8 cellular contexts compared by ENCODE assay signal in the genomic region with DNA sequence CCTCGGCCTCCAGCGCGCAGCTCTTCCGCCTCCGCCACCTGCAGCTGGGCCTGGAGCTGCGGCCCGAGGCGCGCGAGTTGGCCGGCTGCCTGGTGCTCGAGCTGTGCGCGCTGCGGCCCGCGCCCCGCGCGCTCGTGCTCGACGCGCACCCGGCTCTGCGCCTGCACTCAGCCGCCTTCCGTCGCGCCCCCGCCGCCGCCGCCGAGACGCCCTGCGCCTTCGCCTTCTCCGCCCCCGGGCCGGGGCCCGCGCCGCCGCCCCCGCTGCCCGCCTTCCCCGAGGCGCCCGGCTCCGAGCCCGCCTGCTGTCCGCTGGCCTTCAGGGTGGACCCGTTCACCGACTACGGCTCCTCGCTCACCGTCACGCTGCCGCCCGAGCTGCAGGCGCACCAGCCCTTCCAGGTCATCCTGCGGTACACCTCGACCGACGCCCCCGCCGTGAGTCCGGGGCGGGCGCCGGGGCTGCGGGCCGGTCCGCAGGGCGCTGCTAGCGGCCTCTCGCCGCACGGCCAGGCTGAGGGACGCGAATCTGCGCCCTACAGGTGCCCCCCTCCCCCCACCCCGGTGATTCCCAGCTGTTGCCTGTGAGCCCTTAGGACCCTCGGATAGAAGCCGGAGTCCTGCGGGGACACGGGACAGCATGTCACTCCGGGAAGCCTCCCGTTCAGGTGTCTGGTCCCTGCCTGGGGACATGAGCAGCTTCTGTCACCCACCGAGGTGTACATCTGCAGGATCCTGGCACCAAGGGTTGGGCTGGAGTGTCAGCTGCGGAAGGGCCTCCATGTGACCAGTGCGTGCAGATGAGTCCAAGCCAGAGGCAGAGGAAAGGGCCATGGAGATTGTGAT. TPM values are rescaled to one million over a fixed set of nuclear protein-coding genes. Genes with fewer than 3 reads are reported as not detected.
DNase-seq lines count a peak whose midpoint lies in the region; ATAC-seq and TF ChIP-seq lines count a peak whose summit lies in the region.

No MANE protein-coding gene starts in this region.

- peak overlapping the region; percentile 79 for H3K27ac ChIP-seq in psoas muscle

- H3K9me3 ChIP-seq in psoas muscle, result no peaks in the 10 kb centered on the region

- TF ChIP-seq CTCF in astrocyte of the cerebellum (IDR thresholded peaks at IDR 0.05; ENCODE audit: low read depth, low read length, missing control alignments), result no peak
- TF ChIP-seq CTCF in psoas muscle (IDR thresholded peaks at IDR 0.05), result no peak

- TF ChIP-seq POLR2A in GM18526 (IDR thresholded peaks at IDR 0.05; ENCODE audit: extremely low read depth, insufficient read length), result peak; percentile 38
- peak; percentile 53 for TF ChIP-seq POLR2A in Raji (IDR thresholded peaks at IDR 0.05; ENCODE audit: insufficient read depth, low read depth, low read length)

- in situ Hi-C loops in astrocyte of the cerebellum (cut with HindIII; ENCODE audit: low sequenced_read_pairs), result no loop called here

- DNase-seq in AML-193 (lab: John Stamatoyannopoulos, UW), result peak; percentile 46 to 61
- DNase-seq in astrocyte of the cerebellum (ENCODE audit: low read depth), result no peak
- peak; percentile 55 to 57 for DNase-seq in hippocampal formation (lab: John Stamatoyannopoulos, UW)
- DNase-seq in psoas muscle, result peak; percentile 74 to 87
- DNase-seq in foreskin melanocyte, result no peak

- H3K4me3 ChIP-seq in astrocyte of the cerebellum (ENCODE audit: low read depth, low read length) (peak overlapping the region; percentile 61), psoas muscle (peak overlapping the region; percentile 81)

- H3K27me3 ChIP-seq in psoas muscle (ENCODE audit: insufficient read depth in 3 of 3, low read length in 2 of 3), result no peaks in the 10 kb centered on the region

- WGBS in psoas muscle, 3 donors, result 0 to 1% (median 1%) methylated on average over 35 to 93 of the region's 93 CpGs

- ATAC-seq in HG03520 (IDR thresholded peaks at IDR 0.05; ENCODE audit: unreplicated experiment) (peak; percentile 6), psoas muscle (peak; percentile 27 to 57 (median 49))

- H3K4me1 ChIP-seq in psoas muscle, result peaks cover 41% of the 10 kb centered on the region

- intact Hi-C loops in psoas muscle (cut with DNase I), result no loop called here

- peaks cover 0 to 13% of the 10 kb centered on the region in 2 donors for H3K36me3 ChIP-seq in psoas muscle (ENCODE audit: insufficient read depth in 1 of 2, low read depth in 1 of 2)

RNA-seq across cellular contexts. Expression of gene RNPEPL1, which starts 0.6 kb away (rescaled TPM):
- total RNA-seq in psoas muscle, result 10 to 100 TPM; 48.8 to 70.4 (median 59.0) TPM
- polyA plus RNA-seq in psoas muscle, result 10 to 100 TPM; 59.2 to 79.6 (median 71.9) TPM

RNA-seq across cellular contexts. Expression of gene DUSP28, which starts 8.7 kb away (rescaled TPM):
- 10 to 100 TPM; 10.4 to 12.9 (median 12.7) TPM for total RNA-seq in psoas muscle
- polyA plus RNA-seq in psoas muscle, result 10 to 100 TPM in 1 of 3 donors, 1 to 10 TPM in 2; 6.6 to 18.1 (median 9.5) TPM

RNA-seq across cellular contexts. Expression of gene ANKMY1, which starts 11.1 kb away (rescaled TPM):
- total RNA-seq in psoas muscle, result 1 to 10 TPM; 3.0 to 5.8 (median 4.6) TPM
- polyA plus RNA-seq in psoas muscle, result 1 to 10 TPM; 1.4 to 2.5 (median 2.4) TPM

RNA-seq across cellular contexts. Expression of gene CAPN10, which starts 17.6 kb away (rescaled TPM):
- 1 to 10 TPM; 5.0 to 9.9 (median 7.6) TPM for total RNA-seq in psoas muscle
- polyA plus RNA-seq in psoas muscle, result 10 to 100 TPM in 2 of 3 donors, 1 to 10 TPM in 1; 8.9 to 15.0 (median 13.1) TPM

RNA-seq across cellular contexts. Expression of gene GPR35, which starts 56.4 kb away (rescaled TPM):
- total RNA-seq in psoas muscle, result under 1 TPM; 0.36 to 0.92 (median 0.68) TPM
- under 1 TPM; 0.30 to 0.89 (median 0.58) TPM for polyA plus RNA-seq in psoas muscle

Comparison
In these comparisons a context has a peak if more than half of its experiments do, and no peak if none do; other contexts are left out.
1. DNase-seq: peak in AML-193 (2 of 2), hippocampal formation (2 of 2) and psoas muscle (2 of 2); none in astrocyte of the cerebellum (single experiment) and foreskin melanocyte (single experiment).